In genomic region chr9:86947146-86948081, GRCh38 we compare ENCODE assay signal across 8 cellular contexts. TPM values are rescaled to one million over a fixed set of nuclear protein-coding genes. Genes with fewer than 3 reads are reported as not detected.
A peak's percentile ranks its signal among the peaks of the same experiment; 100 is the strongest.
DNase-seq lines count a peak whose midpoint lies in the region; ATAC-seq and TF ChIP-seq lines count a peak whose summit lies in the region.

GAS1 (minus strand) TSS chr9:86947506; CDS start chr9:86946779, 727 bp downstream.

- peaks cover 8% of the 10 kb centered on the region for H3K9me3 Mint-ChIP-seq in GM23338

- no peaks in the 10 kb centered on the region for H3K27me3 ChIP-seq in DND-41 (ENCODE audit: insufficient read depth, low read length, poor library complexity)
- H3K27me3 ChIP-seq in GM23338 (ENCODE audit: insufficient read depth) = peaks cover 67% of the 10 kb centered on the region
- H3K27me3 ChIP-seq in rectal smooth muscle tissue (ENCODE audit: control insufficient read depth, insufficient read depth, low read length) = no peaks in the 10 kb centered on the region
- no peaks in the 10 kb centered on the region for H3K27me3 ChIP-seq in uterus

- H4K20me1 ChIP-seq in DND-41 (ENCODE audit: insufficient read depth, low read length) = peaks cover 12% of the 10 kb centered on the region
- H4K20me1 ChIP-seq in GM23338 (replicated peaks; ENCODE audit: insufficient read depth) = no peaks in the 10 kb centered on the region

- H2AFZ ChIP-seq in DND-41 (ENCODE audit: low read depth, low read length) = peak within 1 kb of the TSS; percentile 76
- peak within 1 kb of the TSS; percentile 86 for H2AFZ ChIP-seq in GM23338

- TF ChIP-seq CTCF in DND-41 (IDR thresholded peaks at IDR 0.05; ENCODE audit: borderline replicate concordance, extremely low read depth, low read length, poor library complexity, severe bottlenecking) (no peak), GM23338 (conservative IDR thresholded peaks at IDR 0.05; ENCODE audit: low read depth in 2 of 2) (no peak), astrocyte of the spinal cord (IDR thresholded peaks at IDR 0.05; ENCODE audit: low read depth, low read length) (no peak), uterus (IDR thresholded peaks at IDR 0.05) (peak in 2 of 4 experiments; percentile 11 to 15)

- in situ Hi-C loops in astrocyte of the spinal cord (cut with HindIII; ENCODE audit: low sequenced_read_pairs) = no loop called here

- peaks cover 26% of the 10 kb centered on the region for H3K4me1 ChIP-seq in DND-41 (ENCODE audit: insufficient read depth, low read length)
- H3K4me1 ChIP-seq in GM23338 (ENCODE audit: insufficient read depth) = peaks cover 32% of the 10 kb centered on the region
- H3K4me1 ChIP-seq in rectal smooth muscle tissue (ENCODE audit: control insufficient read depth, insufficient read depth, low read length) = peaks cover 3% of the 10 kb centered on the region
- H3K4me1 ChIP-seq in uterus = no peaks in the 10 kb centered on the region

- TF ChIP-seq POLR2A in uterus (IDR thresholded peaks at IDR 0.05) = peak; percentile 69 to 72

- peaks cover 6% of the 10 kb centered on the region; the same call in 1 of the 2 replicates for H3K9me2 ChIP-seq in GM23338 (ENCODE audit: insufficient read depth)

- H3K36me3 Mint-ChIP-seq in GM23338 (ENCODE audit: low read depth) = peaks cover 9% of the 10 kb centered on the region

- peaks cover 50% of the 10 kb centered on the region for H3K27me3 Mint-ChIP-seq in GM23338 (ENCODE audit: insufficient read depth, low read depth, poor library complexity)

- no peaks in the 10 kb centered on the region; the same call in 1 of the 2 replicates for H3K36me3 ChIP-seq in DND-41 (ENCODE audit: insufficient read depth, low read length)
- no peaks in the 10 kb centered on the region for H3K36me3 ChIP-seq in GM23338 (ENCODE audit: insufficient read depth)
- H3K36me3 ChIP-seq in rectal smooth muscle tissue (ENCODE audit: control insufficient read depth, insufficient read depth, low read length) = no peaks in the 10 kb centered on the region
- H3K36me3 ChIP-seq in uterus = no peaks in the 10 kb centered on the region

- peaks cover 3% of the 10 kb centered on the region for H3K9me3 ChIP-seq in DND-41 (ENCODE audit: insufficient read depth, low read length, severe bottlenecking)
- H3K9me3 ChIP-seq in uterus = no peaks in the 10 kb centered on the region

- peak within 1 kb of the TSS; percentile 98 for H3K4me2 ChIP-seq in DND-41 (ENCODE audit: insufficient read depth, low read length)
- peak within 1 kb of the TSS; percentile 89 for H3K4me2 ChIP-seq in GM23338

- DNase-seq in DND-41 (peak; percentile 86), GM23338 (ENCODE audit: low spot score) (peak; percentile 97), M059J (ENCODE audit: low read depth) (peak; percentile 93), T-helper 9 cell (peak; percentile 43), astrocyte of the spinal cord (ENCODE audit: low read depth, low spot score) (peak; percentile 97), hippocampal formation (lab: John Stamatoyannopoulos, UW) (peak; percentile 88 to 96), uterus (peak; percentile 88 to 95)

- H3K4me3 ChIP-seq in DND-41 (ENCODE audit: low read depth in 1 of 2, low read length in 2 of 2) (peak within 1 kb of the TSS; percentile 61 to 68; a peak in 3 of 4 replicates), GM23338 (peak within 1 kb of the TSS; percentile 74), astrocyte of the spinal cord (ENCODE audit: low read depth, low read length) (peak within 1 kb of the TSS; percentile 70), rectal smooth muscle tissue (ENCODE audit: low read length) (peak within 1 kb of the TSS; percentile 91), uterus (peak within 1 kb of the TSS; percentile 57 to 93)

- ATAC-seq in DND-41 (ENCODE audit: insufficient read depth, low read depth) = peak; percentile 83
- peak; percentile 84 for ATAC-seq in GM23338

- peak within 1 kb of the TSS; percentile 82 for H3K4me3 Mint-ChIP-seq in GM23338

- intact Hi-C loops in uterus (cut with DNase I; ENCODE audit: low total_unique reads) = loop anchor here (5.0 kb wide), 2 partner anchors 375 to 460 kb away; no protein-coding TSS in a partner anchor

- peak within 1 kb of the TSS; percentile 76 for H3K27ac Mint-ChIP-seq in GM23338

- peaks cover 3% of the 10 kb centered on the region for H3K79me2 ChIP-seq in DND-41 (ENCODE audit: insufficient read depth, low read length)
- no peaks in the 10 kb centered on the region for H3K79me2 ChIP-seq in GM23338 (replicated peaks; ENCODE audit: insufficient read depth)

- peak within 1 kb of the TSS; percentile 81 for H3K9ac ChIP-seq in DND-41 (ENCODE audit: low read depth, low read length)
- H3K9ac ChIP-seq in rectal smooth muscle tissue (ENCODE audit: low read length) = peak within 1 kb of the TSS; percentile 69

- peaks cover 43% of the 10 kb centered on the region for H3K4me1 Mint-ChIP-seq in GM23338

- 0 out of 2 replicates have a peak, but pooled peaks cover 3% of the 10 kb centered on the region for H3F3A ChIP-seq in GM23338 (replicated peaks; ENCODE audit: low read depth)

- H3K27ac ChIP-seq in DND-41 (ENCODE audit: low read length) = peak within 1 kb of the TSS; percentile 83
- peak within 1 kb of the TSS; percentile 86 for H3K27ac ChIP-seq in GM23338 (ENCODE audit: low read depth)
- peak within 1 kb of the TSS; percentile 98 for H3K27ac ChIP-seq in rectal smooth muscle tissue (ENCODE audit: low read depth, low read length)
- H3K27ac ChIP-seq in uterus = peak within 1 kb of the TSS; percentile 93 to 96

TF ChIP-seq in GM23338, 12 proteins besides CTCF, POLR2A, EP300 and RAD21 (continues in another document):
- TF ChIP-seq POLR2AphosphoS5 (IDR thresholded peaks at IDR 0.05; ENCODE audit: low read depth) (peak; percentile 26; the same call in 1 of the 2 replicates), REST (IDR thresholded peaks at IDR 0.05; ENCODE audit: unreplicated experiment) (no peak), STAT1 (IDR thresholded peaks at IDR 0.05; ENCODE audit: unreplicated experiment) (no peak), ETS1 (IDR thresholded peaks at IDR 0.05) (no peak)

RNA-seq across cellular contexts. Expression of gene GAS1, which starts in this region (rescaled TPM):
- total RNA-seq in GM23338 (2014; rRNA removed; shearing (Covaris generic)) = 6.1 and 7.7 TPM in 2 replicates
- polyA plus RNA-seq in GM23338 (2016; fragmentation: Nextera tagmentation; extraction: Ambion mirVana) = 1.4 and 1.8 TPM in 2 replicates
- total RNA-seq in M059J (2014; rRNA removed; shearing (Covaris generic)) = 5.9 and 8.9 TPM in 2 replicates
- 100 to 1,000 TPM in 3 of 4 donors, 10 to 100 TPM in 1; 81.6 to 281 (median 172) TPM for total RNA-seq in uterus

Comparison
In these comparisons a context has a peak if more than half of its experiments do, and no peak if none do; other contexts are left out.
1. Peak in every context shown above with its lines: DNase-seq, ATAC-seq, H3K4me3 ChIP-seq and H3K27ac ChIP-seq.
2. DNase-seq: peak in every context shown above with its lines; median percentile 97 in GM23338; 97 in astrocyte of the spinal cord; 93 in M059J; 92 in hippocampal formation; 92 in uterus; 86 in DND-41; 43 in T-helper 9 cell.